Comparison of ENCODE assay signal across 1 cellular context in genomic region chr13:92251815-92252214, GRCh38.
TF ChIP-seq lines count a peak whose summit lies in the region.

No MANE protein-coding gene starts in this region.

TF ChIP-seq in SK-N-SH, 30 proteins besides CTCF, POLR2A, EP300 and RAD21 (continued from another document):
- TF ChIP-seq ZBTB33 (IDR thresholded peaks at IDR 0.05; ENCODE audit: borderline replicate concordance, low read depth) (no peak), JUND (IDR thresholded peaks at IDR 0.05) (no peak)
